ENCODE assay signal across 8 cellular contexts in genomic region chr22:19723990-19724827, GRCh38. TPM values are rescaled to one million over a fixed set of nuclear protein-coding genes. Genes with fewer than 3 reads are reported as not detected.
DNase-seq lines count a peak whose midpoint lies in the region; ATAC-seq and TF ChIP-seq lines count a peak whose summit lies in the region.

No MANE protein-coding gene starts in this region.

- DNase-seq in H9 (peak; percentile 79), T-helper 17 cell (no peak), glomerular visceral epithelial cell (ENCODE audit: extremely low spot score) (peak; percentile 34), smooth muscle cell (lab: John Stamatoyannopoulos, UW; ENCODE audit: unreplicated experiment) (no peak), NCI-H2227 treated with DMSO at 0.1 percent for 48 hours (lab: John Stamatoyannopoulos, UW) (no peak), NCI-H82 (lab: John Stamatoyannopoulos, UW) (no peak), NCI-H1436 (lab: John Stamatoyannopoulos, UW) (no peak)

- H3K9ac ChIP-seq in H9 (ENCODE audit: extremely low read depth, insufficient read length, low read length) (no peak overlapping the region), smooth muscle cell (ENCODE audit: low read depth) (no peak overlapping the region)

- no peak overlapping the region for H4K5ac ChIP-seq in H9 (ENCODE audit: insufficient read length, low read depth, low read length)

- H4K20me1 ChIP-seq in H9 (ENCODE audit: control insufficient read depth, insufficient read depth, insufficient read length) (peaks cover 9% of the 10 kb centered on the region), smooth muscle cell (ENCODE audit: low read depth) (peaks cover 47% of the 10 kb centered on the region)

- H3K4me3 Mint-ChIP-seq in H9 (peak overlapping the region; percentile 31 to 71), T-helper 17 cell (peak overlapping the region; percentile 73)

- peaks cover 95% of the 10 kb centered on the region for H3K27me3 Mint-ChIP-seq in H9 (ENCODE audit: low read depth)
- peaks cover 51% of the 10 kb centered on the region for H3K27me3 Mint-ChIP-seq in T-helper 17 cell

- H3K4ac ChIP-seq in H9 (ENCODE audit: low read depth, low read length): no peak overlapping the region

- H3K23me2 ChIP-seq in H9 (ENCODE audit: insufficient read length, low read depth, low read length, poor library complexity, severe bottlenecking): peaks cover 7% of the 10 kb centered on the region

- H3K27ac ChIP-seq in H9 (ENCODE audit: insufficient read length, low read depth, low read length): no peak overlapping the region
- H3K27ac ChIP-seq in smooth muscle cell (ENCODE audit: low read depth): no peak overlapping the region

- H3K9me3 ChIP-seq in H9 (ENCODE audit: control insufficient read depth, low read depth, low read length): no peaks in the 10 kb centered on the region
- H3K9me3 ChIP-seq in T-helper 17 cell (ENCODE audit: control insufficient read depth, low read length, poor library complexity, severe bottlenecking): no peaks in the 10 kb centered on the region
- no peaks in the 10 kb centered on the region for H3K9me3 ChIP-seq in smooth muscle cell (replicated peaks; ENCODE audit: low read depth)

- H3K4me2 ChIP-seq in H9 (ENCODE audit: insufficient read depth, insufficient read length, low read length): peak overlapping the region; percentile 54
- peak overlapping the region; percentile 83 for H3K4me2 ChIP-seq in smooth muscle cell

- H3F3A ChIP-seq in smooth muscle cell (ENCODE audit: low read depth): no peaks in the 10 kb centered on the region

- ATAC-seq in T-helper 17 cell (peak; percentile 74), HG03520 (IDR thresholded peaks at IDR 0.05; ENCODE audit: unreplicated experiment) (no peak)

- no peak overlapping the region for H3K56ac ChIP-seq in H9 (ENCODE audit: insufficient read length, low read depth, low read length)

- H3K79me2 ChIP-seq in H9 (ENCODE audit: insufficient read depth, low read length): no peaks in the 10 kb centered on the region
- no peaks in the 10 kb centered on the region for H3K79me2 ChIP-seq in smooth muscle cell (ENCODE audit: low read depth)

- H3K4me1 Mint-ChIP-seq in H9 (peaks cover 13 to 33% of the 10 kb centered on the region in 2 experiments), T-helper 17 cell (peaks cover 4% of the 10 kb centered on the region)

- H3K36me3 Mint-ChIP-seq in H9 (ENCODE audit: insufficient read depth in 1 of 3, low read depth in 3 of 3) (peaks cover 7 to 16% (median 14%) of the 10 kb centered on the region in 3 experiments; a peak in 6 of 7 replicates), T-helper 17 cell (ENCODE audit: low read depth) (peaks cover 8% of the 10 kb centered on the region)

- no peaks in the 10 kb centered on the region for H3K4me1 ChIP-seq in H9 (ENCODE audit: insufficient read depth, low read length)
- H3K4me1 ChIP-seq in smooth muscle cell (ENCODE audit: low read depth): peaks cover 17% of the 10 kb centered on the region

- H3K27ac Mint-ChIP-seq in H9 (no peak overlapping the region), T-helper 17 cell (no peak overlapping the region)

- no peak overlapping the region for H2BK20ac ChIP-seq in H9 (ENCODE audit: low read depth, low read length, poor library complexity, severe bottlenecking)

- H2AFZ ChIP-seq in H9 (ENCODE audit: low read length) (no peak overlapping the region), smooth muscle cell (ENCODE audit: low read depth) (no peak overlapping the region)

- no peaks in the 10 kb centered on the region for H3K36me3 ChIP-seq in smooth muscle cell (ENCODE audit: low read depth)

- no peak overlapping the region for H4K91ac ChIP-seq in H9 (ENCODE audit: insufficient read length, low read depth, low read length)

- H3K4me3 ChIP-seq in smooth muscle cell: peak overlapping the region; percentile 36

- TF ChIP-seq CTCF in H9 (conservative IDR thresholded peaks at IDR 0.05): peak; percentile 39; the same call in 2 of the 3 replicates
- peak; percentile 10 for TF ChIP-seq CTCF in smooth muscle cell (IDR thresholded peaks at IDR 0.05; ENCODE audit: borderline replicate concordance, insufficient read depth, poor library complexity, severe bottlenecking)

- H3T11ph ChIP-seq in H9 (ENCODE audit: low read length): no peak overlapping the region

- H3K27me3 ChIP-seq in H9 (ENCODE audit: insufficient read depth, low read length): peaks cover 77% of the 10 kb centered on the region; the same call in 1 of the 2 replicates
- H3K27me3 ChIP-seq in smooth muscle cell (ENCODE audit: low read depth): peaks cover 44% of the 10 kb centered on the region

- no peak overlapping the region for H3K18ac ChIP-seq in H9 (ENCODE audit: insufficient read length, low read depth, low read length)

- no peak overlapping the region for H3K14ac ChIP-seq in H9 (ENCODE audit: insufficient read depth, low read length)

- WGBS in H9 (ENCODE audit: extremely low coverage, insufficient read length, low lambda C conversion rate): no CpG with 5 or more reads among the region's 88 CpGs
- 6% methylated on average over 83 of the region's 88 CpGs for WGBS in smooth muscle cell (ENCODE audit: low lambda C conversion rate)

- H3K23ac ChIP-seq in H9 (ENCODE audit: insufficient read length, low read depth, low read length): no peak overlapping the region

- H3K9me3 Mint-ChIP-seq in H9: peaks cover 13 to 25% of the 10 kb centered on the region in 2 experiments; a peak in 4 of 5 replicates

- H2BK120ac ChIP-seq in H9 (ENCODE audit: low read depth, low read length, poor library complexity, severe bottlenecking): no peak overlapping the region

- no peak overlapping the region for H2BK15ac ChIP-seq in H9 (ENCODE audit: low read depth, low read length)

- H2BK5ac ChIP-seq in H9 (ENCODE audit: insufficient read length, low read length): no peak overlapping the region

- no peak overlapping the region for H2AK5ac ChIP-seq in H9 (ENCODE audit: insufficient read length, low read length)

- no peaks in the 10 kb centered on the region for H3K79me1 ChIP-seq in H9 (ENCODE audit: insufficient read depth, low read depth, low read length, poor library complexity, severe bottlenecking)

- H4K8ac ChIP-seq in H9 (replicated peaks; ENCODE audit: insufficient read length, low read depth, low read length): no peak overlapping the region

- no peak overlapping the region for H2BK12ac ChIP-seq in H9 (ENCODE audit: insufficient read length, low read depth, low read length)

RNA-seq across cellular contexts. Expression of gene GP1BB, which starts 0.9 kb away (rescaled TPM):
- total RNA-seq in H9 (2021): 2.4 and 3.4 TPM in 2 replicates
- 100 to 1,000 TPM in 1 of 2 donors, 1 to 10 TPM in 1; 3.5 to 113 TPM for total RNA-seq in T-helper 17 cell
- 0.94 and 3.0 TPM in 2 replicates for total RNA-seq in smooth muscle cell
- 6.7 and 9.7 TPM in 2 replicates for polyA plus RNA-seq in smooth muscle cell

RNA-seq across cellular contexts. Expression of gene SEPTIN5, which starts 9.9 kb away (rescaled TPM):
- total RNA-seq in H9 (2021) (17.7 and 17.8 TPM in 2 replicates), T-helper 17 cell (10 to 100 TPM in 1 of 2 donors, 1 to 10 TPM in 1; 2.8 to 54.7 TPM), smooth muscle cell (19.9 and 26.6 TPM in 2 replicates)
- 41.5 and 64.1 TPM in 2 replicates for polyA plus RNA-seq in smooth muscle cell

RNA-seq across cellular contexts. Expression of gene TBX1, which starts 36.4 kb away (rescaled TPM):
- 2.2 and 2.5 TPM in 2 replicates for total RNA-seq in H9 (2021)
- not detected for total RNA-seq in T-helper 17 cell
- total RNA-seq in smooth muscle cell: not detected in 2 replicates
- not detected in 2 replicates for polyA plus RNA-seq in smooth muscle cell

Comparison
In these comparisons a context has a peak if more than half of its experiments do, and no peak if none do; other contexts are left out.
1. DNase-seq: peak in H9 (single experiment) and glomerular visceral epithelial cell (single experiment); none in T-helper 17 cell (0 of 3), smooth muscle cell (single experiment), NCI-H2227 treated with DMSO at 0.1 percent for 48 hours (single experiment), NCI-H82 (single experiment) and NCI-H1436 (single experiment).